Comparison of ENCODE assay signal across 11 cellular contexts in genomic region chrX:7071390-7071789, GRCh38.
"Had no signal": no experiment of that assay in that cellular context is flagged by ENCODE, and none has a peak within 500 bp of the region (broad histone marks: within the 10 kb centered on the region; RNA-seq: fewer than 3 reads in every experiment).

No MANE protein-coding gene starts in this region.

- H3K9me3 ChIP-seq: heart left ventricle, uterus had no signal

- H3K27ac ChIP-seq: coronary artery, heart left ventricle, skin epidermis, uterus had no signal

- DNase-seq: activated naive CD4-positive, alpha-beta T cell; effector CD8-positive, alpha-beta T cell; foreskin melanocyte; heart left ventricle; posterior cingulate gyrus; stimulated activated CD4-positive, alpha-beta T cell treated with anti-CD3 and anti-CD28 coated beads, Interleukin-4, amount 100 ng/mL, for 4 hours; uterus had no signal

- H3K36me3 ChIP-seq: uterus had no signal

- H3K27me3 ChIP-seq: heart left ventricle, uterus had no signal

- H3K4me1 ChIP-seq: heart left ventricle, uterus had no signal

- H3K4me3 ChIP-seq: coronary artery, heart left ventricle, skin epidermis, uterus had no signal

- FAIRE-seq: islet of Langerhans had no signal

- ATAC-seq: activated CD4-positive, CD25-positive, alpha-beta regulatory T cell treated with anti-CD3 and anti-CD28 coated beads, Interleukin-2, amount 50 U/mL, for 24 hours; heart left ventricle had no signal
